8 cellular contexts compared by ENCODE assay signal in the genomic region with DNA sequence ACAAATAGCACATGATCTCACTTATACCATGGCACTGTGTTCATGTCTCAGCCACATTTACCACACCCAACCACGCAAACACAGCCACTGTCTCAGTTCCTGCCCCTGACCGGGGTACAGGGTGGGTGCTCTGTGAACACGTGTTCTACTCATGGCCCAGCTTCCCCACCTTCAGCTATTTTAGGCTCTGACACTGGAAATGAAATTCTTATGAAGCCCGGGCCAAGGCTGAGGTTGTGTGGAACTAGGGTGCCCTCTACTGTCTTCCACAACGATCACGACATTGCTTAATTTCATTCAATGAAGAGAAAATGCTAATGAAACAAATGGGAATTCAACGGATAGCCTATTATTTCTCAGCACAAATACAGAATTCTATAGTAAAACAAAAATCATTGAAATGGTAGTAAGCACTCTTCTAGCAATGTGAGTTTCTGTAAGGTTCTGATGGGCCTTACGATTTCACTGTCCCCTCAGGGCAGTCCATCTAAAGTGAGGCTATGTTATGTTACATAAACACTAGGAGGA. TPM values are rescaled to one million over a fixed set of nuclear protein-coding genes. Genes with fewer than 3 reads are reported as not detected.
DNase-seq lines count a peak whose midpoint lies in the region; ATAC-seq and TF ChIP-seq lines count a peak whose summit lies in the region.

No MANE protein-coding gene starts in this region.

- H3K4me3 ChIP-seq in cardiac fibroblast (replicated peaks in 1 of 2; ENCODE audit: low read depth in 2 of 2, low read length in 2 of 2) (no peak overlapping the region), lower lobe of right lung (no peak overlapping the region)

- intact Hi-C loops in lower lobe of right lung (cut with DNase I): no loop called here
- intact Hi-C loops in posterior vena cava (cut with DNase I): no loop called here

- ATAC-seq in lower lobe of right lung (peak in 1 of 2 donors; percentile 51), GM21717 (IDR thresholded peaks at IDR 0.05; ENCODE audit: unreplicated experiment) (no peak), GM19351 (IDR thresholded peaks at IDR 0.05; ENCODE audit: unreplicated experiment) (no peak)

- TF ChIP-seq CTCF in cardiac fibroblast (IDR thresholded peaks at IDR 0.05; ENCODE audit: low read depth, low read length) (peak; percentile 46), lower lobe of right lung (IDR thresholded peaks at IDR 0.05) (peak; percentile 43)

- peaks cover 41% of the 10 kb centered on the region for H3K27me3 ChIP-seq in lower lobe of right lung (ENCODE audit: low read depth)

- no peaks in the 10 kb centered on the region for H3K36me3 ChIP-seq in lower lobe of right lung

- DNase-seq in SHP77 (lab: John Stamatoyannopoulos, UW) (peak; percentile 38 to 46), SHP77 treated with DMSO at 0.1 percent for 48 hours (lab: John Stamatoyannopoulos, UW) (no peak), NCI-H2196 (lab: John Stamatoyannopoulos, UW; ENCODE audit: unreplicated experiment) (peak; percentile 9), cardiac fibroblast (ENCODE audit: low read depth in 2 of 2) (peak; percentile 42 to 62), lower lobe of right lung (no peak), posterior vena cava (ENCODE audit: low spot score) (no peak)

- no peaks in the 10 kb centered on the region for H3K4me1 ChIP-seq in lower lobe of right lung

- no peaks in the 10 kb centered on the region for H3K9me3 ChIP-seq in lower lobe of right lung

- no peak overlapping the region for H3K27ac ChIP-seq in lower lobe of right lung

RNA-seq across cellular contexts. Expression of a gene that starts 2.1 kb away (rescaled TPM):
- total RNA-seq in lower lobe of right lung (not detected), posterior vena cava (not detected)

Comparison
In these comparisons a context has a peak if more than half of its experiments do, and no peak if none do; other contexts are left out.
1. DNase-seq: peak in SHP77 (2 of 2), NCI-H2196 (single experiment) and cardiac fibroblast (2 of 2); none in SHP77 treated with DMSO at 0.1 percent for 48 hours (single experiment), lower lobe of right lung (single experiment) and posterior vena cava (single experiment).